11 cellular contexts compared by ENCODE assay signal in genomic region chr10:33258951-33259350, GRCh38.
DNase-seq lines count a peak whose midpoint lies in the region; ATAC-seq and TF ChIP-seq lines count a peak whose summit lies in the region.
"Had no signal": no experiment of that assay in that cellular context is flagged by ENCODE, and none has a peak within 500 bp of the region (broad histone marks: within the 10 kb centered on the region; RNA-seq: fewer than 3 reads in every experiment).

No MANE protein-coding gene starts in this region.

- no TSS peak for BruUV-seq in mammary epithelial cell (replicated peaks; lab: Mats Ljungman, UMichigan)

- TF ChIP-seq CTCF in mammary epithelial cell (conservative IDR thresholded peaks at IDR 0.05 in 1 of 2, IDR thresholded peaks at IDR 0.05 in 1 of 2; ENCODE audit: extremely low read depth in 1 of 2, insufficient read depth in 1 of 2, low read depth in 1 of 2, low read length in 2 of 2): no peak

- H3K9me3 ChIP-seq in HUES64 (ENCODE audit: insufficient read depth, low read depth, low read length) (no peaks in the 10 kb centered on the region), mammary epithelial cell (replicated peaks; ENCODE audit: insufficient read depth, low read length) (no peaks in the 10 kb centered on the region)
- H3K9me3 ChIP-seq: left lung had no signal

- H3K27me3 Mint-ChIP-seq in activated T-helper 2 cell treated with anti-CD3 and anti-CD28 coated beads, Interferon-gamma antibody, Interleukin-2, Interleukin-4, amounts not matched to agents 10 μg/mL and 5 μg/mL and 100 μg/mL, durations not matched to agents 14 hours and 24 hours and 36 hours (ENCODE audit: low read depth): peaks cover 45% of the 10 kb centered on the region
- H3K27me3 Mint-ChIP-seq: activated naive CD4-positive, alpha-beta T cell treated with anti-CD3 and anti-CD28 coated beads, Interleukin-2, amount 50 U/mL, for 24 hours had no signal

- H3K27ac Mint-ChIP-seq in activated T-helper 2 cell treated with anti-CD3 and anti-CD28 coated beads, Interferon-gamma antibody, Interleukin-2, Interleukin-4, amounts not matched to agents 10 μg/mL and 5 μg/mL and 100 μg/mL, durations not matched to agents 14 hours and 24 hours and 36 hours: no peak overlapping the region
- H3K27ac Mint-ChIP-seq: activated naive CD4-positive, alpha-beta T cell treated with anti-CD3 and anti-CD28 coated beads, Interleukin-2, amount 50 U/mL, for 24 hours had no signal

- H3K27me3 ChIP-seq in ACC112 (ENCODE audit: insufficient read depth, low read length) (no peaks in the 10 kb centered on the region), HUES64 (ENCODE audit: insufficient read depth, low read length) (no peaks in the 10 kb centered on the region), mammary epithelial cell (ENCODE audit: insufficient read depth, low read length) (no peaks in the 10 kb centered on the region)
- H3K27me3 ChIP-seq: left lung had no signal

- no peaks in the 10 kb centered on the region for H4K20me1 ChIP-seq in mammary epithelial cell (ENCODE audit: insufficient read depth, low read length)

- H3K9ac ChIP-seq in HUES64 (ENCODE audit: low read depth, low read length) (no peak overlapping the region), mammary epithelial cell (ENCODE audit: insufficient read depth, low read length) (no peak overlapping the region)

- H3K36me3 Mint-ChIP-seq in activated T-helper 2 cell treated with anti-CD3 and anti-CD28 coated beads, Interferon-gamma antibody, Interleukin-2, Interleukin-4, amounts not matched to agents 10 μg/mL and 5 μg/mL and 100 μg/mL, durations not matched to agents 14 hours and 24 hours and 36 hours (ENCODE audit: low read depth): peaks cover 4% of the 10 kb centered on the region

- H3K36me3 ChIP-seq in ACC112 (ENCODE audit: insufficient read depth, low read length) (peaks cover 60% of the 10 kb centered on the region), HUES64 (ENCODE audit: insufficient read depth, low read length) (no peaks in the 10 kb centered on the region), mammary epithelial cell (ENCODE audit: insufficient read depth, low read length) (peaks cover 30% of the 10 kb centered on the region)

- intact Hi-C loops in mammary epithelial cell (cut with micrococcal nuclease): no loop called here
- intact Hi-C loops in activated T-helper 2 cell treated with anti-CD3 and anti-CD28 coated beads, Interferon-gamma antibody, Interleukin-2, Interleukin-4, amounts not matched to agents 10 μg/mL and 5 μg/mL and 100 μg/mL, durations not matched to agents 14 hours and 24 hours and 36 hours (cut with micrococcal nuclease): loop anchor here (10.0 kb wide), 1 partner anchor 1104 kb away; no protein-coding TSS in a partner anchor

- H3K4me2 ChIP-seq in mammary epithelial cell (ENCODE audit: insufficient read depth, low read depth, low read length): no peak overlapping the region

- DNase-seq in mammary epithelial cell (peak; percentile 60), kidney glomerular epithelial cell (lab: John Stamatoyannopoulos, UW) (peak; percentile 38), activated gamma-delta T cell (lab: John Stamatoyannopoulos, UW) (no peak), NOMO-1 treated with DMSO at 0.1 percent for 48 hours (lab: John Stamatoyannopoulos, UW; ENCODE audit: unreplicated experiment) (no peak)
- no peak for DNase-seq in activated T-helper 2 cell treated with anti-CD3 and anti-CD28 coated beads, Interferon-gamma antibody, Interleukin-2, Interleukin-4, amounts not matched to agents 10 μg/mL and 5 μg/mL and 100 μg/mL, durations not matched to agents 14 hours and 24 hours and 36 hours (ENCODE audit: low spot score)
- DNase-seq: dermis blood vessel endothelial cell, left lung had no signal

- in situ Hi-C loops in mammary epithelial cell (cut with MboI; ENCODE audit: low sequenced_read_pairs in 2 of 2): no loop called here

- H3K79me2 ChIP-seq in ACC112 (ENCODE audit: control insufficient read depth, insufficient read depth, low read length, unreplicated experiment) (peaks cover 36% of the 10 kb centered on the region), mammary epithelial cell (ENCODE audit: insufficient read depth, low read length) (peaks cover 37% of the 10 kb centered on the region)

- H3K4me3 Mint-ChIP-seq in activated T-helper 2 cell treated with anti-CD3 and anti-CD28 coated beads, Interferon-gamma antibody, Interleukin-2, Interleukin-4, amounts not matched to agents 10 μg/mL and 5 μg/mL and 100 μg/mL, durations not matched to agents 14 hours and 24 hours and 36 hours (ENCODE audit: low read depth): no peak overlapping the region
- H3K4me3 Mint-ChIP-seq: activated naive CD4-positive, alpha-beta T cell treated with anti-CD3 and anti-CD28 coated beads, Interleukin-2, amount 50 U/mL, for 24 hours had no signal

- H3K4me1 Mint-ChIP-seq in activated T-helper 2 cell treated with anti-CD3 and anti-CD28 coated beads, Interferon-gamma antibody, Interleukin-2, Interleukin-4, amounts not matched to agents 10 μg/mL and 5 μg/mL and 100 μg/mL, durations not matched to agents 14 hours and 24 hours and 36 hours (ENCODE audit: low read depth): peaks cover 9% of the 10 kb centered on the region

- H3K4me3 ChIP-seq in ACC112 (ENCODE audit: low read depth, low read length) (no peak overlapping the region), HUES64 (ENCODE audit: low read length) (no peak overlapping the region), mammary epithelial cell (replicated peaks in 1 of 3; ENCODE audit: insufficient read depth in 1 of 3, low read depth in 2 of 3, low read length in 3 of 3) (no peak overlapping the region)
- H3K4me3 ChIP-seq: left lung had no signal

- no peak for ATAC-seq in HG02885 (IDR thresholded peaks at IDR 0.05; ENCODE audit: poor library complexity, unreplicated experiment)
- ATAC-seq: left lung had no signal

- no peak overlapping the region for H2AFZ ChIP-seq in ACC112 (ENCODE audit: low read length, unreplicated experiment)
- H2AFZ ChIP-seq in mammary epithelial cell (ENCODE audit: low read depth, low read length): no peak overlapping the region

- H3K9me3 Mint-ChIP-seq in activated T-helper 2 cell treated with anti-CD3 and anti-CD28 coated beads, Interferon-gamma antibody, Interleukin-2, Interleukin-4, amounts not matched to agents 10 μg/mL and 5 μg/mL and 100 μg/mL, durations not matched to agents 14 hours and 24 hours and 36 hours: no peaks in the 10 kb centered on the region

- H3K4me1 ChIP-seq in ACC112 (ENCODE audit: control insufficient read depth, insufficient read depth, low read length, unreplicated experiment) (peaks cover 68% of the 10 kb centered on the region), HUES64 (ENCODE audit: insufficient read depth, low read length) (peaks cover 17% of the 10 kb centered on the region), mammary epithelial cell (ENCODE audit: insufficient read depth, low read length) (peaks cover 31% of the 10 kb centered on the region)

- H3K27ac ChIP-seq in ACC112 (ENCODE audit: low read depth, low read length) (peak overlapping the region; percentile 99), HUES64 (ENCODE audit: low read depth, low read length) (peak overlapping the region; percentile 11; the same call in 1 of the 2 replicates), mammary epithelial cell (ENCODE audit: insufficient read depth, low read depth, low read length) (no peak overlapping the region)
- H3K27ac ChIP-seq: left lung had no signal

- CTCF ChIA-PET in mammary epithelial cell (lab: Charles Lee; ENCODE audit: low non-redundant PET): no interaction called here

- dilution Hi-C loops in mammary epithelial cell (cut with HindIII; ENCODE audit: low sequenced_read_pairs): no loop called here

- WGBS in HUES64: 63% methylated on average over 9 of the region's 9 CpGs
- WGBS in mammary epithelial cell (ENCODE audit: low coverage, missing lambda C conversion rate): 96% methylated on average over 9 of the region's 9 CpGs

Comparison
In these comparisons a context has a peak if more than half of its experiments do, and no peak if none do; other contexts are left out.
1. DNase-seq: peak in mammary epithelial cell (single experiment) and kidney glomerular epithelial cell (single experiment); none in activated gamma-delta T cell (single experiment), activated T-helper 2 cell treated with anti-CD3 and anti-CD28 coated beads, Interferon-gamma antibody, Interleukin-2, Interleukin-4, amounts not matched to agents 10 μg/mL and 5 μg/mL and 100 μg/mL, durations not matched to agents 14 hours and 24 hours and 36 hours (single experiment) and NOMO-1 treated with DMSO at 0.1 percent for 48 hours (single experiment).